8 cellular contexts compared by ENCODE assay signal in the genomic region with DNA sequence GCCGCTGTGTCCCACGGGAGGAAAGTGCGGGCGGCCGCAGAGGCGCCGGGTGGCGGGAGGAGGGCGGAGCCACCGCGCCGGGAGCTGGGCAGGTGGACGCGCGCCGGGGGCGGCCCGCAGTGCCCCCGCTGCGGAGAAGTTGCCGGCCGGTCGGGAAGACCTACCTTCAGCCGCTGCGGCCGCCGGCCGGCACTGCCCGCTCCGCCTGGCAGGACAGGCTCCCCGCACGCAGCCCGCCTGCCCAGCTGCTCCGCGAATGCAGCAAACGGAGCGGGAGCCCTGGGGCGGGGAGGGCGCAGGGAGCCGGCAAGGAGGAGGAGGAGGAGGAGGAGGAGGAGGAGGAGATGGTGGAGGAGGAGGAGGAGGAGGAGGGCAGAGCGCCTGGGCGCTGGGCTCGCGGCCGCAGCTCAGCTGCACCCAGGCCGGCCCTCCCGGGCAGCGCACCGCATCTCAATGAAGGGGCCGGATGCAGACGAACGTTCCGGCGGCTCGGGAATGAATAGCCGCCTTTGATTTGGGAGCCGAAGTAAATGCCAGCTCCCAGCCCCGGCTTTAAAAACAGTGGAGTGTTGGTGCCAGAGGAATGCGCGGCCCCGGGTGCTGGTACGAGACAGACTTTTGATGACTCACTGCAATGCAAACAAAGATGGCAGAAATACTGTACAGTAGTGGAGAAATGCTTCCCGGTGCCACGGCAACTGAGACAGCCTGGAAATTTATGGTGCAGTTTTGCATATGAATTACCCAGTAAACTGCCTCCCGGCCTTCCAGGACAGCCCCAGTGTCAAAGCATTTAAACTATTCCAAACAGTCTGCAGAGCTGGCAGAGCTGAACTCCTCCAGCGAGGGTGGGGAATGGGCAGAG. TPM values are rescaled to one million over a fixed set of nuclear protein-coding genes. Genes with fewer than 3 reads are reported as not detected.
DNase-seq lines count a peak whose midpoint lies in the region; ATAC-seq lines count a peak whose summit lies in the region.

No MANE protein-coding gene starts in this region.

- no peak overlapping the region for H2BK12ac ChIP-seq in neuronal stem cell (ENCODE audit: low read length)

- peak overlapping the region; percentile 52 for H3K23ac ChIP-seq in neuronal stem cell (ENCODE audit: low read depth, low read length, poor library complexity)

- no peak overlapping the region for H4K8ac ChIP-seq in neuronal stem cell (ENCODE audit: low read depth, low read length)

- no peak overlapping the region for H3K4ac ChIP-seq in neuronal stem cell (ENCODE audit: low read length)

- peak overlapping the region; percentile 76 for H2BK120ac ChIP-seq in neuronal stem cell (ENCODE audit: low read depth, low read length)

- peak overlapping the region; percentile 96 for H2AK5ac ChIP-seq in neuronal stem cell (ENCODE audit: low read depth, low read length)

- DNase-seq in stimulated activated CD4-positive, alpha-beta T cell treated with anti-CD3 and anti-CD28 coated beads, Interleukin-15, amount 100 ng/mL, for 24 hours = peak; percentile 44
- DNase-seq in stimulated activated CD4-positive, alpha-beta T cell treated with anti-CD3 and anti-CD28 coated beads, Interleukin-2, amount 100 ng/mL, for 48 hours = no peak
- peak; percentile 88 for DNase-seq in NCI-H2196 (lab: John Stamatoyannopoulos, UW; ENCODE audit: unreplicated experiment)
- peak; percentile 94 for DNase-seq in amniotic stem cell (lab: John Stamatoyannopoulos, UW)
- DNase-seq in cardiac septum (ENCODE audit: low spot score) = peak; percentile 82
- DNase-seq in neuronal stem cell (ENCODE audit: low spot score) = peak; percentile 53
- DNase-seq in SK-N-DZ (ENCODE audit: low spot score) = no peak

- peak overlapping the region; percentile 97 for H2BK5ac ChIP-seq in neuronal stem cell (ENCODE audit: low read length)

- no peaks in the 10 kb centered on the region for H3K9me3 ChIP-seq in neuronal stem cell (replicated peaks in 1 of 2; ENCODE audit: control insufficient read depth in 2 of 2, insufficient read depth in 1 of 2, low read depth in 1 of 2, low read length in 2 of 2)

- no peak overlapping the region for H4K91ac ChIP-seq in neuronal stem cell (ENCODE audit: low read depth, low read length, poor library complexity)

- peak overlapping the region; percentile 100 for H2BK15ac ChIP-seq in neuronal stem cell (ENCODE audit: low read length)

- WGBS in neuronal stem cell (ENCODE audit: extremely low coverage in 2 of 2, insufficient read length in 2 of 2, insufficient replicate concordance in 1 of 2), 2 donors = no CpG with 5 or more reads among the region's 66 CpGs

- H3K4me3 ChIP-seq in neuronal stem cell (ENCODE audit: low read length in 2 of 2) = peak overlapping the region; percentile 57 to 78

- peaks cover 9% of the 10 kb centered on the region for H3K79me1 ChIP-seq in neuronal stem cell (ENCODE audit: low read depth, low read length)

- H3K27ac ChIP-seq in neuronal stem cell (replicated peaks; ENCODE audit: low read length) = peak overlapping the region; percentile 31

- H3K27me3 ChIP-seq in neuronal stem cell (ENCODE audit: control insufficient read depth in 3 of 3, insufficient read depth in 3 of 3, low read depth in 1 of 3, low read length in 3 of 3) = no peaks in the 10 kb centered on the region

- H3K18ac ChIP-seq in neuronal stem cell (ENCODE audit: low read length) = peak overlapping the region; percentile 99

- peak overlapping the region; percentile 97 for H3K4me2 ChIP-seq in neuronal stem cell (ENCODE audit: insufficient read depth, low read length, poor library complexity, severe bottlenecking)

- peaks cover 4 to 8% of the 10 kb centered on the region in 2 donors for H3K36me3 ChIP-seq in neuronal stem cell (replicated peaks in 1 of 2; ENCODE audit: control insufficient read depth in 2 of 2, insufficient read depth in 2 of 2, low read length in 2 of 2)

- intact Hi-C loops in cardiac septum (cut with DNase I) = loop anchor here (2.0 to 5.0 kb wide), 3 partner anchors 41 to 59 kb away; no protein-coding TSS in a partner anchor

- no peak for ATAC-seq in GM18868 (IDR thresholded peaks at IDR 0.05; ENCODE audit: unreplicated experiment)

- peaks cover 32 to 34% of the 10 kb centered on the region in 2 donors for H3K4me1 ChIP-seq in neuronal stem cell (ENCODE audit: control insufficient read depth in 2 of 2, insufficient read depth in 1 of 2, low read depth in 1 of 2, low read length in 2 of 2)

- H3K9ac ChIP-seq in neuronal stem cell (ENCODE audit: low read depth, low read length, poor library complexity) = peak overlapping the region; percentile 71

- peak overlapping the region; percentile 88 for H2AFZ ChIP-seq in neuronal stem cell (ENCODE audit: low read length)

- H3K14ac ChIP-seq in neuronal stem cell (ENCODE audit: low read length) = no peak overlapping the region

RNA-seq across cellular contexts. Expression of a gene that starts 43.3 kb away (rescaled TPM):
- total RNA-seq in cardiac septum = 57.8 TPM
- polyA plus RNA-seq in neuronal stem cell (2013, experiment 1 of 2) = 4.9 TPM
- 5.0 TPM for polyA plus RNA-seq in neuronal stem cell (2013, experiment 2 of 2)
- not detected in 2 replicates for polyA plus RNA-seq in SK-N-DZ (2014; cell fraction: cytosol; rRNA removed)
- polyA plus RNA-seq in SK-N-DZ (2014; cell fraction: nucleus; rRNA removed) = not detected in 2 replicates

Comparison
In these comparisons a context has a peak if more than half of its experiments do, and no peak if none do; other contexts are left out.
1. DNase-seq: peak in stimulated activated CD4-positive, alpha-beta T cell treated with anti-CD3 and anti-CD28 coated beads, Interleukin-15, amount 100 ng/mL, for 24 hours (single experiment), NCI-H2196 (single experiment), amniotic stem cell (single experiment), cardiac septum (single experiment) and neuronal stem cell (single experiment); none in stimulated activated CD4-positive, alpha-beta T cell treated with anti-CD3 and anti-CD28 coated beads, Interleukin-2, amount 100 ng/mL, for 48 hours (0 of 2) and SK-N-DZ (single experiment).